ENCODE assay signal across 8 cellular contexts in genomic region chr1:92484171-92484471, GRCh38. TPM values are rescaled to one million over a fixed set of nuclear protein-coding genes. Genes with fewer than 3 reads are reported as not detected.
DNase-seq lines count a peak whose midpoint lies in the region; ATAC-seq, FAIRE-seq and TF ChIP-seq lines count a peak whose summit lies in the region.

No MANE protein-coding gene starts in this region.

- H3K9me3 Mint-ChIP-seq in Caco-2 (ENCODE audit: unreplicated experiment) = no peaks in the 10 kb centered on the region
- H3K9me3 Mint-ChIP-seq in effector memory CD8-positive, alpha-beta T cell = no peaks in the 10 kb centered on the region

- H3K9me3 ChIP-seq in Caco-2 (no peaks in the 10 kb centered on the region), MM.1S (replicated peaks; ENCODE audit: insufficient read depth, low read length) (no peaks in the 10 kb centered on the region), neutrophil (no peaks in the 10 kb centered on the region)

- no peaks in the 10 kb centered on the region for H4K20me1 ChIP-seq in MM.1S (ENCODE audit: insufficient read depth, low read length)

- peak overlapping the region; percentile 99; the same call in 1 of the 2 replicates for H3K27ac ChIP-seq in MM.1S (ENCODE audit: low read length)
- H3K27ac ChIP-seq in neutrophil = peak overlapping the region; percentile 79

- intact Hi-C loops in Caco-2 (cut with micrococcal nuclease; ENCODE audit: unreplicated experiment) = loop anchor here (5.0 to 10.0 kb wide), 3 partner anchors 42 to 169 kb away; no protein-coding TSS in a partner anchor

- H3K27me3 ChIP-seq in Caco-2 (replicated peaks; ENCODE audit: control insufficient read depth, insufficient read depth, low read length) (no peaks in the 10 kb centered on the region; the same call in 1 of the 2 replicates), MM.1S (replicated peaks; ENCODE audit: insufficient read depth, low read length) (no peaks in the 10 kb centered on the region), neutrophil (no peaks in the 10 kb centered on the region)

- H3K9me2 ChIP-seq in MM.1S (replicated peaks; ENCODE audit: insufficient read depth, low read length) = no peaks in the 10 kb centered on the region

- H3K27me3 Mint-ChIP-seq in Caco-2 (ENCODE audit: insufficient read depth, unreplicated experiment) = no peaks in the 10 kb centered on the region
- H3K27me3 Mint-ChIP-seq in effector memory CD8-positive, alpha-beta T cell = no peaks in the 10 kb centered on the region

- CTCF ChIA-PET in Caco-2 (lab: Charles Lee) = interaction anchor here (0.6 kb wide), 1 partner anchor 114 kb away, joined by 4 read pairs; no protein-coding TSS in a partner anchor

- no TSS peak for BruUV-seq in Caco-2 (replicated peaks; lab: Mats Ljungman, UMichigan)

- H3F3A ChIP-seq in MM.1S (ENCODE audit: insufficient read depth, low read length) = peaks cover 41% of the 10 kb centered on the region

- no peak overlapping the region for H3K27ac Mint-ChIP-seq in Caco-2 (ENCODE audit: unreplicated experiment)
- H3K27ac Mint-ChIP-seq in effector memory CD8-positive, alpha-beta T cell = peak overlapping the region; percentile 95 to 96

- H3K36me3 ChIP-seq in Caco-2 (ENCODE audit: control insufficient read depth, insufficient read depth, low read length) (no peaks in the 10 kb centered on the region; the same call in 1 of the 2 replicates), MM.1S (replicated peaks; ENCODE audit: insufficient read depth, low read length) (no peaks in the 10 kb centered on the region), neutrophil (no peaks in the 10 kb centered on the region)

- no peaks in the 10 kb centered on the region for H3K4me1 ChIP-seq in Caco-2
- 0 out of 2 replicates have a peak, but pooled peaks cover 10% of the 10 kb centered on the region for H3K4me1 ChIP-seq in MM.1S (ENCODE audit: low read length)
- H3K4me1 ChIP-seq in neutrophil (ENCODE audit: control insufficient read depth in 1 of 2, insufficient read depth in 1 of 2, low read depth in 1 of 2, low read length in 1 of 2) = peaks cover 31 to 61% of the 10 kb centered on the region in 2 experiments

- no peak for DNase-seq in Caco-2
- DNase-seq in MM.1S = no peak
- no peak for DNase-seq in effector memory CD8-positive, alpha-beta T cell
- no peak for DNase-seq in NCI-H524 (lab: John Stamatoyannopoulos, UW)
- no peak for DNase-seq in stimulated activated CD4-positive, alpha-beta T cell treated with anti-CD3 and anti-CD28 coated beads, Interleukin-12 subunit alpha, Interleukin-12 subunit beta, amount 100 ng/mL, for 4 hours
- no peak for DNase-seq in NCI-H69 (lab: John Stamatoyannopoulos, UW)
- no peak for DNase-seq in GM19239 (ENCODE audit: insufficient read length, low spot score)

- POLR2A ChIA-PET in Caco-2 (lab: Charles Lee) = no interaction called here

- no peaks in the 10 kb centered on the region for H3K36me3 Mint-ChIP-seq in Caco-2 (ENCODE audit: insufficient read depth, unreplicated experiment)
- H3K36me3 Mint-ChIP-seq in effector memory CD8-positive, alpha-beta T cell (ENCODE audit: insufficient read depth) = peaks cover 52% of the 10 kb centered on the region

- H3K4me3 ChIP-seq in Caco-2 (ENCODE audit: low read depth, low read length) (peak overlapping the region; percentile 50), MM.1S (ENCODE audit: low read length) (peak overlapping the region; percentile 92), neutrophil (ENCODE audit: low read depth in 1 of 2, low read length in 1 of 2) (peak overlapping the region; percentile 84 to 90)

- H2AFZ ChIP-seq in MM.1S (ENCODE audit: low read length) = peak overlapping the region; percentile 94

- peak overlapping the region; percentile 96 for H3K9ac ChIP-seq in MM.1S (ENCODE audit: low read length)

- peak overlapping the region; percentile 83 for H3K4me2 ChIP-seq in MM.1S (ENCODE audit: low read depth, low read length)

- TF ChIP-seq CTCF in Caco-2 (IDR thresholded peaks at IDR 0.05; ENCODE audit: insufficient read depth in 1 of 2, low read depth in 1 of 2, low read length in 1 of 2, severe bottlenecking in 1 of 2, unreplicated experiment in 1 of 2) = no peak
- no peak for TF ChIP-seq CTCF in MM.1S (IDR thresholded peaks at IDR 0.05; ENCODE audit: low read length)
- TF ChIP-seq CTCF in neutrophil (IDR thresholded peaks at IDR 0.05) = no peak

- peaks cover 27% of the 10 kb centered on the region for H3K79me2 ChIP-seq in MM.1S (ENCODE audit: low read length)

- no peak for FAIRE-seq in GM19239 (lab: Jason Lieb, UNC)

- ATAC-seq in effector memory CD8-positive, alpha-beta T cell (replicated peaks) = no peak

- no peaks in the 10 kb centered on the region for H3K4me1 Mint-ChIP-seq in Caco-2 (ENCODE audit: low read depth, unreplicated experiment)
- peaks cover 36 to 43% of the 10 kb centered on the region in 2 donors for H3K4me1 Mint-ChIP-seq in effector memory CD8-positive, alpha-beta T cell (ENCODE audit: low read depth in 2 of 2)

- peak overlapping the region; percentile 91 for H3K4me3 Mint-ChIP-seq in Caco-2 (ENCODE audit: unreplicated experiment)
- peak overlapping the region; percentile 98 for H3K4me3 Mint-ChIP-seq in effector memory CD8-positive, alpha-beta T cell

RNA-seq across cellular contexts. Expression of gene GFI1, which starts 2.6 kb away (rescaled TPM):
- total RNA-seq in Caco-2 (2022) = 0.93 and 1.8 TPM in 2 replicates
